Comparison of ENCODE assay signal across 18 cellular contexts in genomic region chr18:57660961-57661360, GRCh38. TPM values are rescaled to one million over a fixed set of nuclear protein-coding genes. Genes with fewer than 3 reads are reported as not detected.
A peak's percentile ranks its signal among the peaks of the same experiment; 100 is the strongest.
DNase-seq lines count a peak whose midpoint lies in the region; ATAC-seq, FAIRE-seq and TF ChIP-seq lines count a peak whose summit lies in the region.
"Had no signal": no experiment of that assay in that cellular context is flagged by ENCODE, and none has a peak within 500 bp of the region (broad histone marks: within the 10 kb centered on the region; RNA-seq: fewer than 3 reads in every experiment).

No MANE protein-coding gene starts in this region.

- FAIRE-seq in astrocyte (lab: Jason Lieb, UNC) = no peak
- FAIRE-seq: A549, H54 had no signal

- no peak overlapping the region for H3K4me3 ChIP-seq in A673 (ENCODE audit: low read depth, low read length, poor library complexity, severe bottlenecking)
- H3K4me3 ChIP-seq in astrocyte (ENCODE audit: insufficient read depth, low read depth, low read length) = no peak overlapping the region
- no peak overlapping the region for H3K4me3 ChIP-seq in neural progenitor cell
- H3K4me3 ChIP-seq: A549 had no signal

- peak overlapping the region; percentile 2 for H3K27ac ChIP-seq in A673 (ENCODE audit: low read depth, low read length, poor library complexity, severe bottlenecking)
- peak overlapping the region; percentile 86 for H3K27ac ChIP-seq in astrocyte (ENCODE audit: low read depth, low read length)
- H3K27ac ChIP-seq in neural progenitor cell = no peak overlapping the region
- H3K27ac ChIP-seq: A549 had no signal

- no peaks in the 10 kb centered on the region for H3K27me3 ChIP-seq in A673 (replicated peaks; ENCODE audit: insufficient read depth, low read depth, low read length, poor library complexity)
- H3K27me3 ChIP-seq in astrocyte (ENCODE audit: insufficient read depth, low read length) = no peaks in the 10 kb centered on the region
- H3K27me3 ChIP-seq in neural progenitor cell = no peaks in the 10 kb centered on the region

- H3K36me3 Mint-ChIP-seq in HFFc6 (ENCODE audit: low read depth) (peaks cover 77% of the 10 kb centered on the region), astrocyte (ENCODE audit: low read depth, unreplicated experiment) (peaks cover 8% of the 10 kb centered on the region), neural progenitor cell (no peaks in the 10 kb centered on the region)
- H3K36me3 Mint-ChIP-seq: natural killer cell treated with Interleukin-12 subunit alpha and Interleukin-12 subunit beta and Interleukin-15 and Interleukin-18, amount 100 ng/mL, for 72 hours had no signal

- peaks cover 67% of the 10 kb centered on the region for H3K36me3 ChIP-seq in A673 (ENCODE audit: insufficient read depth, low read length, poor library complexity, severe bottlenecking)
- peaks cover 58% of the 10 kb centered on the region for H3K36me3 ChIP-seq in astrocyte (ENCODE audit: insufficient read depth, low read length)
- H3K36me3 ChIP-seq in neural progenitor cell = no peaks in the 10 kb centered on the region

- ATAC-seq in GM18867 (IDR thresholded peaks at IDR 0.05; ENCODE audit: unreplicated experiment) = no peak
- ATAC-seq: A549; natural killer cell treated with Interleukin-12 subunit alpha and Interleukin-12 subunit beta and Interleukin-15 and Interleukin-18, amount 100 ng/mL, for 72 hours; sciatic nerve had no signal

- H3K9me3 ChIP-seq in A673 (ENCODE audit: low read depth, low read length, poor library complexity, severe bottlenecking) (peaks cover 2% of the 10 kb centered on the region), astrocyte (ENCODE audit: insufficient read depth, low read depth, low read length) (peaks cover 1% of the 10 kb centered on the region), neural progenitor cell (ENCODE audit: low read depth) (no peaks in the 10 kb centered on the region)

- peaks cover 12% of the 10 kb centered on the region for H3K27me3 Mint-ChIP-seq in HFFc6 (ENCODE audit: insufficient read depth)
- H3K27me3 Mint-ChIP-seq in astrocyte (ENCODE audit: low read depth, unreplicated experiment) = no peaks in the 10 kb centered on the region
- H3K27me3 Mint-ChIP-seq in neural progenitor cell (ENCODE audit: insufficient read depth, low read depth) = no peaks in the 10 kb centered on the region
- H3K27me3 Mint-ChIP-seq: central memory CD8-positive, alpha-beta T cell; natural killer cell treated with Interleukin-12 subunit alpha and Interleukin-12 subunit beta and Interleukin-15 and Interleukin-18, amount 100 ng/mL, for 72 hours; stimulated activated naive CD8-positive, alpha-beta T cell treated with anti-CD3 and anti-CD28 coated beads, Interleukin-15, Interleukin-2, amounts not matched to agents 100 ng/mL and 50 ng/mL, for 24 hours had no signal

- H2AFZ ChIP-seq in astrocyte (ENCODE audit: low read depth, low read length) (peak overlapping the region; percentile 58), neural progenitor cell (replicated peaks) (no peak overlapping the region)

- no peak for TF ChIP-seq CTCF in A673 (conservative IDR thresholded peaks at IDR 0.05; ENCODE audit: low read depth, low read length)
- no peak for TF ChIP-seq CTCF in HFFc6 (IDR thresholded peaks at IDR 0.05)
- no peak for TF ChIP-seq CTCF in astrocyte (IDR thresholded peaks at IDR 0.05; ENCODE audit: insufficient read depth, low read depth, low read length)
- no peak for TF ChIP-seq CTCF in neural progenitor cell (IDR thresholded peaks at IDR 0.05)

- CTCF ChIA-PET in A673 (lab: Charles Lee) = no interaction called here

- H3K9me3 Mint-ChIP-seq in HFFc6 = 0 out of 2 replicates have a peak, but pooled peaks cover 3% of the 10 kb centered on the region
- no peaks in the 10 kb centered on the region for H3K9me3 Mint-ChIP-seq in astrocyte (ENCODE audit: unreplicated experiment)
- H3K9me3 Mint-ChIP-seq in neural progenitor cell = no peaks in the 10 kb centered on the region
- H3K9me3 Mint-ChIP-seq: activated naive CD4-positive, alpha-beta T cell treated with anti-CD3 and anti-CD28 coated beads for 36 hours; central memory CD8-positive, alpha-beta T cell; natural killer cell treated with Interleukin-12 subunit alpha and Interleukin-12 subunit beta and Interleukin-15 and Interleukin-18, amount 100 ng/mL, for 72 hours; stimulated activated naive CD8-positive, alpha-beta T cell treated with anti-CD3 and anti-CD28 coated beads, Interleukin-15, Interleukin-2, amounts not matched to agents 100 ng/mL and 50 ng/mL, for 24 hours had no signal

- peaks cover 52% of the 10 kb centered on the region for H3K79me2 ChIP-seq in astrocyte (ENCODE audit: insufficient read depth, low read length)
- no peaks in the 10 kb centered on the region for H3K79me2 ChIP-seq in neural progenitor cell (ENCODE audit: low read depth)

- H3K4me3 Mint-ChIP-seq in HFFc6 (peak overlapping the region; percentile 72), astrocyte (ENCODE audit: unreplicated experiment) (no peak overlapping the region), neural progenitor cell (no peak overlapping the region)
- H3K4me3 Mint-ChIP-seq: activated naive CD4-positive, alpha-beta T cell treated with anti-CD3 and anti-CD28 coated beads for 36 hours; central memory CD8-positive, alpha-beta T cell; natural killer cell treated with Interleukin-12 subunit alpha and Interleukin-12 subunit beta and Interleukin-15 and Interleukin-18, amount 100 ng/mL, for 72 hours; stimulated activated naive CD8-positive, alpha-beta T cell treated with anti-CD3 and anti-CD28 coated beads, Interleukin-15, Interleukin-2, amounts not matched to agents 100 ng/mL and 50 ng/mL, for 24 hours had no signal

- no peaks in the 10 kb centered on the region for H4K20me1 ChIP-seq in astrocyte (ENCODE audit: insufficient read depth, low read length)
- H4K20me1 ChIP-seq in neural progenitor cell (ENCODE audit: low read depth) = no peaks in the 10 kb centered on the region

- H3K4me1 Mint-ChIP-seq in HFFc6 (ENCODE audit: low read depth) = peaks cover 30% of the 10 kb centered on the region
- H3K4me1 Mint-ChIP-seq in astrocyte (ENCODE audit: low read depth, unreplicated experiment) = peaks cover 18% of the 10 kb centered on the region
- H3K4me1 Mint-ChIP-seq in neural progenitor cell = no peaks in the 10 kb centered on the region

- H3K4me1 ChIP-seq in A673 (ENCODE audit: insufficient read depth, low read length, poor library complexity, severe bottlenecking) = peaks cover 12% of the 10 kb centered on the region
- peaks cover 12% of the 10 kb centered on the region for H3K4me1 ChIP-seq in astrocyte (ENCODE audit: insufficient read depth, low read length)
- H3K4me1 ChIP-seq in neural progenitor cell = peaks cover 9% of the 10 kb centered on the region

- no TSS peak for BruUV-seq in A673 (replicated peaks; lab: Mats Ljungman, UMichigan)

- H3F3A ChIP-seq in neural progenitor cell (ENCODE audit: low read depth) = no peaks in the 10 kb centered on the region

- H3K27ac Mint-ChIP-seq in HFFc6 (peak overlapping the region; percentile 92), astrocyte (ENCODE audit: unreplicated experiment) (peak overlapping the region; percentile 88), neural progenitor cell (no peak overlapping the region)
- H3K27ac Mint-ChIP-seq: activated naive CD4-positive, alpha-beta T cell treated with anti-CD3 and anti-CD28 coated beads for 36 hours; natural killer cell treated with Interleukin-12 subunit alpha and Interleukin-12 subunit beta and Interleukin-15 and Interleukin-18, amount 100 ng/mL, for 72 hours; stimulated activated naive CD8-positive, alpha-beta T cell treated with anti-CD3 and anti-CD28 coated beads, Interleukin-15, Interleukin-2, amounts not matched to agents 100 ng/mL and 50 ng/mL, for 24 hours had no signal

- POLR2A ChIA-PET in A673 (lab: Charles Lee; ENCODE audit: low non-redundant PET) = no interaction called here

- intact Hi-C loops in A673 (cut with micrococcal nuclease; ENCODE audit: unreplicated experiment) = no loop called here

- DNase-seq in A673 (ENCODE audit: low spot score) (no peak), HFFc6 (peak; percentile 80), astrocyte (ENCODE audit: low read depth) (peak; percentile 76), left kidney (ENCODE audit: low read depth, low spot score) (peak; percentile 27), neural progenitor cell (ENCODE audit: low spot score) (no peak), NCI-H2107 (lab: John Stamatoyannopoulos, UW) (no peak)
- no peak for DNase-seq in activated CD8-positive, alpha-beta memory T cell treated with anti-CD3 and anti-CD28 coated beads for 24 hours
- DNase-seq: activated naive CD4-positive, alpha-beta T cell treated with anti-CD3 and anti-CD28 coated beads for 36 hours; hypothalamus; NCI-H1048; NCI-H345 had no signal

- H3K9ac ChIP-seq in astrocyte (ENCODE audit: low read length) (peak overlapping the region; percentile 52), neural progenitor cell (no peak overlapping the region)

- H3K4me2 ChIP-seq in astrocyte (ENCODE audit: low read length) (peak overlapping the region; percentile 3), neural progenitor cell (no peak overlapping the region)
- H3K4me2 ChIP-seq: A549 had no signal

RNA-seq across cellular contexts. Expression of gene NARS1, which starts 39.3 kb away (rescaled TPM):
- total RNA-seq in A673 (2021) = 249 and 261 TPM in 2 replicates
- 100 to 1,000 TPM; 102 to 134 (median 111) TPM for total RNA-seq in HFFc6 (2021; fragmentation: NEBNext Ultra II Directional; extraction: Animal tissue kit (Norgen Biotek cat#: 25700))
- total RNA-seq in astrocyte = 223 and 224 TPM in 2 replicates
- total RNA-seq in neural progenitor cell (ENCODE audit: low replicate concordance) = 111 and 186 TPM in 2 replicates

Comparison
In these comparisons a context has a peak if more than half of its experiments do, and no peak if none do; other contexts are left out.
1. DNase-seq: peak in HFFc6 (single experiment), astrocyte (single experiment) and left kidney (single experiment); none in A673 (single experiment), neural progenitor cell (single experiment), NCI-H2107 (single experiment) and activated CD8-positive, alpha-beta memory T cell treated with anti-CD3 and anti-CD28 coated beads for 24 hours (single experiment).